In genomic region chr17:58475985-58476384, GRCh38 we compare ENCODE assay signal across 32 cellular contexts. TPM values are rescaled to one million over a fixed set of nuclear protein-coding genes. Genes with fewer than 3 reads are reported as not detected.
"Had no signal": no experiment of that assay in that cellular context is flagged by ENCODE, and none has a peak within 500 bp of the region (broad histone marks: within the 10 kb centered on the region; RNA-seq: fewer than 3 reads in every experiment).

No MANE protein-coding gene starts in this region.

- H3K9me3 Mint-ChIP-seq: activated CD4-positive, alpha-beta memory T cell treated with anti-CD3 and anti-CD28 coated beads for 36 hours; activated CD4-positive, alpha-beta T cell treated with anti-CD3 and anti-CD28 coated beads, Interleukin-2, amount 10 ng/mL, durations not matched to agents 24 days and 14 days; activated naive CD4-positive, alpha-beta T cell treated with anti-CD3 and anti-CD28 coated beads for 36 hours; activated naive CD4-positive, alpha-beta T cell treated with anti-CD3 and anti-CD28 coated beads, Interleukin-2, amount 50 U/mL, for 24 hours; activated naive CD8-positive, alpha-beta T cell treated with anti-CD3 and anti-CD28 coated beads for 36 hours; activated naive CD8-positive, alpha-beta T cell treated with anti-CD3 and anti-CD28 coated beads, Interleukin-2, amount 50 U/mL, for 24 hours; activated T-helper 1 cell treated with anti-CD3 and anti-CD28 coated beads, Interleukin-12 subunit alpha, Interleukin-12 subunit beta, Interleukin-2, Interleukin-4 antibody, amounts not matched to agents 30 ng/mL and 10 ng/mL and 1 ng/mL, durations not matched to agents 14 hours and 24 hours and 36 hours; activated T-helper 2 cell treated with anti-CD3 and anti-CD28 coated beads, Interferon-gamma antibody, Interleukin-2, Interleukin-4, amounts not matched to agents 10 μg/mL and 5 μg/mL and 100 μg/mL, durations not matched to agents 14 hours and 24 hours and 36 hours; effector memory CD8-positive, alpha-beta T cell had no signal

- H3K4me3 ChIP-seq: adrenal gland, body of pancreas, esophagus muscularis mucosa, gastrocnemius medialis had no signal

- H3K9me3 ChIP-seq: adrenal gland, body of pancreas, esophagus muscularis mucosa, gastrocnemius medialis had no signal

- ATAC-seq: activated CD4-positive, alpha-beta T cell treated with anti-CD3 and anti-CD28 coated beads for 36 hours; activated CD8-positive, alpha-beta memory T cell treated with anti-CD3 and anti-CD28 coated beads, Interleukin-2, amount 10 ng/mL, durations not matched to agents 7 days and 5 days; activated CD8-positive, alpha-beta T cell treated with anti-CD3 and anti-CD28 coated beads, Interleukin-2, amount 10 ng/mL, durations not matched to agents 7 days and 5 days; activated naive CD8-positive, alpha-beta T cell treated with anti-CD3 and anti-CD28 coated beads, Interleukin-2, amount 50 U/mL, for 24 hours; body of pancreas; effector memory CD8-positive, alpha-beta T cell; foreskin keratinocyte; gastrocnemius medialis had no signal

- H3K27me3 Mint-ChIP-seq: activated CD4-positive, alpha-beta memory T cell treated with anti-CD3 and anti-CD28 coated beads for 36 hours; activated CD4-positive, alpha-beta T cell treated with anti-CD3 and anti-CD28 coated beads for 36 hours; activated CD8-positive, alpha-beta memory T cell treated with anti-CD3 and anti-CD28 coated beads, Interleukin-2, amount 10 ng/mL, durations not matched to agents 7 days and 5 days; activated naive CD4-positive, alpha-beta T cell treated with anti-CD3 and anti-CD28 coated beads, Interleukin-2, amount 50 U/mL, for 24 hours; activated naive CD8-positive, alpha-beta T cell treated with anti-CD3 and anti-CD28 coated beads for 36 hours; activated naive CD8-positive, alpha-beta T cell treated with anti-CD3 and anti-CD28 coated beads, Interleukin-2, amount 50 U/mL, for 24 hours; effector memory CD8-positive, alpha-beta T cell had no signal

- DNase-seq: activated CD4-positive, alpha-beta memory T cell treated with anti-CD3 and anti-CD28 coated beads for 36 hours; activated CD4-positive, alpha-beta T cell treated with anti-CD3 and anti-CD28 coated beads for 36 hours; activated CD4-positive, alpha-beta T cell treated with anti-CD3 and anti-CD28 coated beads, Interleukin-2, amount 10 ng/mL, durations not matched to agents 24 days and 14 days; activated CD4-positive, CD25-positive, alpha-beta regulatory T cell; activated CD4-positive, CD25-positive, alpha-beta regulatory T cell treated with anti-CD3 and anti-CD28 coated beads, Interleukin-2, amount 50 U/mL, for 72 hours; activated CD8-positive, alpha-beta memory T cell treated with anti-CD3 and anti-CD28 coated beads, Interleukin-2, amount 10 ng/mL, durations not matched to agents 7 days and 5 days; activated CD8-positive, alpha-beta memory T cell treated with anti-CD3 and anti-CD28 coated beads, Interleukin-2, amount 50 U/mL, for 4 hours; activated CD8-positive, alpha-beta T cell treated with anti-CD3 and anti-CD28 coated beads, Interleukin-2, amount 10 ng/mL, durations not matched to agents 7 days and 5 days; activated effector memory CD4-positive, alpha-beta T cell treated with anti-CD3 and anti-CD28 coated beads, Interleukin-2, amount 50 U/mL, for 16 hours; activated naive CD4-positive, alpha-beta T cell treated with anti-CD3 and anti-CD28 coated beads for 36 hours; activated naive CD8-positive, alpha-beta T cell treated with anti-CD3 and anti-CD28 coated beads for 36 hours; activated naive CD8-positive, alpha-beta T cell treated with anti-CD3 and anti-CD28 coated beads, Interleukin-2, amount 50 U/mL, for 24 hours; activated T-cell treated with anti-CD3 and anti-CD28 coated beads, Interleukin-2, amount 50 U/mL, for 1 hour; activated T-cell treated with anti-CD3 and anti-CD28 coated beads, Interleukin-2, amount 50 U/mL, for 48 hours; adrenal gland; amygdala; aorta; body of pancreas; caudate nucleus; cortex of kidney; dermis blood vessel endothelial cell; effector CD4-positive, alpha-beta T cell; effector memory CD8-positive, alpha-beta T cell; erythroblast; foreskin keratinocyte; gastrocnemius medialis; T-helper 2 cell had no signal

- H3K4me1 Mint-ChIP-seq: activated CD8-positive, alpha-beta memory T cell treated with anti-CD3 and anti-CD28 coated beads, Interleukin-2, amount 10 ng/mL, durations not matched to agents 7 days and 5 days had no signal

- H3K27ac Mint-ChIP-seq: activated CD4-positive, alpha-beta memory T cell treated with anti-CD3 and anti-CD28 coated beads for 36 hours; activated CD4-positive, alpha-beta T cell treated with anti-CD3 and anti-CD28 coated beads for 36 hours; activated CD8-positive, alpha-beta memory T cell treated with anti-CD3 and anti-CD28 coated beads, Interleukin-2, amount 10 ng/mL, durations not matched to agents 7 days and 5 days; activated CD8-positive, alpha-beta T cell treated with anti-CD3 and anti-CD28 coated beads, Interleukin-2, amount 10 ng/mL, durations not matched to agents 7 days and 5 days; activated naive CD4-positive, alpha-beta T cell treated with anti-CD3 and anti-CD28 coated beads for 36 hours; activated naive CD8-positive, alpha-beta T cell treated with anti-CD3 and anti-CD28 coated beads for 36 hours; activated naive CD8-positive, alpha-beta T cell treated with anti-CD3 and anti-CD28 coated beads, Interleukin-2, amount 50 U/mL, for 24 hours; activated T-helper 1 cell treated with anti-CD3 and anti-CD28 coated beads, Interleukin-12 subunit alpha, Interleukin-12 subunit beta, Interleukin-2, Interleukin-4 antibody, amounts not matched to agents 30 ng/mL and 10 ng/mL and 1 ng/mL, durations not matched to agents 14 hours and 24 hours and 36 hours; activated T-helper 2 cell treated with anti-CD3 and anti-CD28 coated beads, Interferon-gamma antibody, Interleukin-2, Interleukin-4, amounts not matched to agents 10 μg/mL and 5 μg/mL and 100 μg/mL, durations not matched to agents 14 hours and 24 hours and 36 hours had no signal

- H3K36me3 ChIP-seq: adrenal gland, esophagus muscularis mucosa, gastrocnemius medialis had no signal

- H3K4me3 Mint-ChIP-seq: activated CD4-positive, alpha-beta memory T cell treated with anti-CD3 and anti-CD28 coated beads for 36 hours; activated CD4-positive, alpha-beta T cell treated with anti-CD3 and anti-CD28 coated beads for 36 hours; activated CD4-positive, alpha-beta T cell treated with anti-CD3 and anti-CD28 coated beads, Interleukin-2, amount 10 ng/mL, durations not matched to agents 24 days and 14 days; activated CD8-positive, alpha-beta memory T cell treated with anti-CD3 and anti-CD28 coated beads, Interleukin-2, amount 10 ng/mL, durations not matched to agents 7 days and 5 days; activated CD8-positive, alpha-beta T cell treated with anti-CD3 and anti-CD28 coated beads, Interleukin-2, amount 10 ng/mL, durations not matched to agents 7 days and 5 days; activated naive CD4-positive, alpha-beta T cell treated with anti-CD3 and anti-CD28 coated beads for 36 hours; activated naive CD4-positive, alpha-beta T cell treated with anti-CD3 and anti-CD28 coated beads, Interleukin-2, amount 50 U/mL, for 24 hours; activated naive CD8-positive, alpha-beta T cell treated with anti-CD3 and anti-CD28 coated beads for 36 hours; activated naive CD8-positive, alpha-beta T cell treated with anti-CD3 and anti-CD28 coated beads, Interleukin-2, amount 50 U/mL, for 24 hours; activated T-helper 1 cell treated with anti-CD3 and anti-CD28 coated beads, Interleukin-12 subunit alpha, Interleukin-12 subunit beta, Interleukin-2, Interleukin-4 antibody, amounts not matched to agents 30 ng/mL and 10 ng/mL and 1 ng/mL, durations not matched to agents 14 hours and 24 hours and 36 hours; effector memory CD8-positive, alpha-beta T cell had no signal

- H3K36me3 Mint-ChIP-seq: activated CD8-positive, alpha-beta memory T cell treated with anti-CD3 and anti-CD28 coated beads, Interleukin-2, amount 10 ng/mL, durations not matched to agents 7 days and 5 days had no signal

- H3K27me3 ChIP-seq: adrenal gland, body of pancreas, esophagus muscularis mucosa, gastrocnemius medialis had no signal

- H3K27ac ChIP-seq: adrenal gland, body of pancreas, esophagus muscularis mucosa, foreskin keratinocyte, gastrocnemius medialis had no signal

- H3K4me1 ChIP-seq: adrenal gland, body of pancreas, esophagus muscularis mucosa, foreskin keratinocyte, gastrocnemius medialis had no signal

RNA-seq across cellular contexts. Expression of gene HSF5, which starts 12.2 kb away (rescaled TPM):
- total RNA-seq: adrenal gland, aorta, body of pancreas, chondrocyte, foreskin keratinocyte, gastrocnemius medialis had no signal
- polyA plus RNA-seq: aorta had no signal

RNA-seq across cellular contexts. Expression of gene RNF43, which starts 58.7 kb away (rescaled TPM):
- total RNA-seq: dermis blood vessel endothelial cell had no signal
